Comparison of ENCODE assay signal across 17 cellular contexts in the genomic region with DNA sequence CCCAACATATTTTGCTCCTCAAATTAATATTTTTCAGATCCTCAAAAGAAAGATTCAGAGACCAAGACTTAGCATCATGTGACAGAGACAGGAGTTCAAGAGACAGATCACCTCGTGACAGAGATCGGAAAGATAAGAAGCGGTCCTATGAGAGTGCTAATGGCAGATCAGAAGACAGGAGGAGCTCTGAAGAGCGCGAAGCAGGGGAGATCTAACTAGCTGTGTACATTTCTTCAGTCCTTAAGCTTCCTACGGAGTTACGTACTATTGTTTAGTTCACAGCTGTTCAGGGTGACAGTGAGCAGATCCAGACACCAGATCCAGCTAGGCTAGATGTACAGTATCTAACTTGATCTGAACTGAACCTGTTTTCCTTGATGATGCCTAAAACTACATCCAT.
DNase-seq lines count a peak whose midpoint lies in the region; ATAC-seq and TF ChIP-seq lines count a peak whose summit lies in the region.
"Had no signal": no experiment of that assay in that cellular context is flagged by ENCODE, and none has a peak within 500 bp of the region (broad histone marks: within the 10 kb centered on the region; RNA-seq: fewer than 3 reads in every experiment).

No MANE protein-coding gene starts in this region.

- H3K4me3 Mint-ChIP-seq in glutamatergic neuron (ENCODE audit: unreplicated experiment): no peak overlapping the region
- H3K4me3 Mint-ChIP-seq: activated naive CD4-positive, alpha-beta T cell treated with anti-CD3 and anti-CD28 coated beads, Interleukin-2, amount 50 U/mL, for 24 hours had no signal

- TF ChIP-seq CTCF in glutamatergic neuron (IDR thresholded peaks at IDR 0.05; ENCODE audit: partially characterized antibody, unreplicated experiment): no peak

- no peaks in the 10 kb centered on the region for H3K36me3 Mint-ChIP-seq in glutamatergic neuron (ENCODE audit: unreplicated experiment)

- DNase-seq in COLO829 (ENCODE audit: low spot score) (peak; percentile 61), glutamatergic neuron (no peak), pons (ENCODE audit: low spot score) (peak; percentile 74), NCI-H2029 treated with DMSO at 0.1 percent for 48 hours (lab: John Stamatoyannopoulos, UW) (no peak)
- no peak for DNase-seq in activated effector memory CD4-positive, alpha-beta T cell treated with anti-CD3 and anti-CD28 coated beads, Interleukin-2, amount 50 U/mL, for 16 hours
- DNase-seq: activated CD4-positive, alpha-beta T cell treated with anti-CD3 and anti-CD28 coated beads for 4 hours; DMS153; effector CD4-positive, alpha-beta T cell; NCI-H1092 treated with DMSO at 0.1 percent for 48 hours; NCI-H774; occipital lobe; stimulated activated CD4-positive, alpha-beta T cell treated with anti-CD3 and anti-CD28 coated beads, Interleukin-2, amount 100 ng/mL, for 48 hours had no signal

- ATAC-seq in SK-N-SH treated with all-trans-retinoic acid at 6 μM for 48 hours (peak; percentile 27), HG03025 (IDR thresholded peaks at IDR 0.05; ENCODE audit: low FRiP score, unreplicated experiment) (no peak), HG02840 (IDR thresholded peaks at IDR 0.05; ENCODE audit: low FRiP score, unreplicated experiment) (no peak)
- ATAC-seq: HCT116 had no signal

- H3K27me3 Mint-ChIP-seq in glutamatergic neuron (ENCODE audit: unreplicated experiment): peaks cover 2% of the 10 kb centered on the region
- H3K27me3 Mint-ChIP-seq: activated naive CD4-positive, alpha-beta T cell treated with anti-CD3 and anti-CD28 coated beads, Interleukin-2, amount 50 U/mL, for 24 hours had no signal

- peaks cover 7% of the 10 kb centered on the region for H3K4me1 Mint-ChIP-seq in glutamatergic neuron (ENCODE audit: low read depth, unreplicated experiment)

- peak overlapping the region; percentile 11 for H3K27ac Mint-ChIP-seq in glutamatergic neuron (ENCODE audit: unreplicated experiment)
- H3K27ac Mint-ChIP-seq: activated naive CD4-positive, alpha-beta T cell treated with anti-CD3 and anti-CD28 coated beads, Interleukin-2, amount 50 U/mL, for 24 hours had no signal

- peaks cover 2% of the 10 kb centered on the region for H3K9me3 Mint-ChIP-seq in glutamatergic neuron (ENCODE audit: unreplicated experiment)
- H3K9me3 Mint-ChIP-seq: activated naive CD4-positive, alpha-beta T cell treated with anti-CD3 and anti-CD28 coated beads, Interleukin-2, amount 50 U/mL, for 24 hours had no signal

TF ChIP-seq in SK-N-SH treated with all-trans-retinoic acid at 6 μM for 48 hours, 23 proteins besides CTCF, POLR2A, EP300 and RAD21:
- TF ChIP-seq ZFP3 (CRISPR knock-in tag; IDR thresholded peaks at IDR 0.05): no peak
- TF ChIP-seq, protein P1, sequence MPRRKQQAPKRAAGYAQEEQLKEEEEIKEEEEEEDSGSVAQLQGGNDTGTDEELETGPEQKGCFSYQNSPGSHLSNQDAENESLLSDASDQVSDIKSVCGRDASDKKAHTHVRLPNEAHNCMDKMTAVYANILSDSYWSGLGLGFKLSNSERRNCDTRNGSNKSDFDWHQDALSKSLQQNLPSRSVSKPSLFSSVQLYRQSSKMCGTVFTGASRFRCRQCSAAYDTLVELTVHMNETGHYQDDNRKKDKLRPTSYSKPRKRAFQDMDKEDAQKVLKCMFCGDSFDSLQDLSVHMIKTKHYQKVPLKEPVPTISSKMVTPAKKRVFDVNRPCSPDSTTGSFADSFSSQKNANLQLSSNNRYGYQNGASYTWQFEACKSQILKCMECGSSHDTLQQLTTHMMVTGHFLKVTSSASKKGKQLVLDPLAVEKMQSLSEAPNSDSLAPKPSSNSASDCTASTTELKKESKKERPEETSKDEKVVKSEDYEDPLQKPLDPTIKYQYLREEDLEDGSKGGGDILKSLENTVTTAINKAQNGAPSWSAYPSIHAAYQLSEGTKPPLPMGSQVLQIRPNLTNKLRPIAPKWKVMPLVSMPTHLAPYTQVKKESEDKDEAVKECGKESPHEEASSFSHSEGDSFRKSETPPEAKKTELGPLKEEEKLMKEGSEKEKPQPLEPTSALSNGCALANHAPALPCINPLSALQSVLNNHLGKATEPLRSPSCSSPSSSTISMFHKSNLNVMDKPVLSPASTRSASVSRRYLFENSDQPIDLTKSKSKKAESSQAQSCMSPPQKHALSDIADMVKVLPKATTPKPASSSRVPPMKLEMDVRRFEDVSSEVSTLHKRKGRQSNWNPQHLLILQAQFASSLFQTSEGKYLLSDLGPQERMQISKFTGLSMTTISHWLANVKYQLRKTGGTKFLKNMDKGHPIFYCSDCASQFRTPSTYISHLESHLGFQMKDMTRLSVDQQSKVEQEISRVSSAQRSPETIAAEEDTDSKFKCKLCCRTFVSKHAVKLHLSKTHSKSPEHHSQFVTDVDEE (CRISPR knock-in tag; IDR thresholded peaks at IDR 0.05): no peak
- 0 out of 2 replicates have a peak, but pooled peaks have one; percentile 9 for TF ChIP-seq ISL1 (CRISPR knock-in tag; IDR thresholded peaks at IDR 0.05)
- TF ChIP-seq ESRRG (CRISPR knock-in tag; IDR thresholded peaks at IDR 0.05): no peak
- no peak for TF ChIP-seq ZFP30 (CRISPR knock-in tag; IDR thresholded peaks at IDR 0.05)
- peak; percentile 36; the same call in 1 of the 2 replicates for TF ChIP-seq ZNF8 (CRISPR knock-in tag; IDR thresholded peaks at IDR 0.05)
- TF ChIP-seq PPARA (CRISPR knock-in tag; IDR thresholded peaks at IDR 0.05; ENCODE audit: borderline replicate concordance): no peak
- no peak for TF ChIP-seq TOX (CRISPR knock-in tag; IDR thresholded peaks at IDR 0.05; ENCODE audit: borderline replicate concordance)
- TF ChIP-seq PATZ1 (CRISPR knock-in tag; IDR thresholded peaks at IDR 0.05; ENCODE audit: borderline replicate concordance): no peak
- peak; percentile 70 for TF ChIP-seq SNAI2 (CRISPR knock-in tag; IDR thresholded peaks at IDR 0.05)
- peak; percentile 73; the same call in 1 of the 2 replicates for TF ChIP-seq TCF4 (CRISPR knock-in tag; IDR thresholded peaks at IDR 0.05; ENCODE audit: borderline replicate concordance)
TF ChIP-seq in SK-N-SH treated with all-trans-retinoic acid at 6 μM for 48 hours: peak in this region for 4.

Comparison
In these comparisons a context has a peak if more than half of its experiments do, and no peak if none do; other contexts are left out.
1. DNase-seq: peak in COLO829 (single experiment) and pons (single experiment); none in glutamatergic neuron (single experiment), activated effector memory CD4-positive, alpha-beta T cell treated with anti-CD3 and anti-CD28 coated beads, Interleukin-2, amount 50 U/mL, for 16 hours (single experiment) and NCI-H2029 treated with DMSO at 0.1 percent for 48 hours (single experiment).